ENCODE assay signal across 8 cellular contexts in genomic region chr3:111859974-111860859, GRCh38. TPM values are rescaled to one million over a fixed set of nuclear protein-coding genes. Genes with fewer than 3 reads are reported as not detected.
DNase-seq lines count a peak whose midpoint lies in the region; ATAC-seq and TF ChIP-seq lines count a peak whose summit lies in the region.

No MANE protein-coding gene starts in this region.

- no peaks in the 10 kb centered on the region for H3K9me2 ChIP-seq in OCI-LY7 (ENCODE audit: insufficient read depth, low read length)

- POLR2A ChIA-PET in OCI-LY7 (lab: Charles Lee) = interaction anchor here (0.6 to 1.5 kb wide), 6 partner anchors 9 to 183 kb away, joined by 3 to 5 read pairs (median 3); no protein-coding TSS in a partner anchor

- peaks cover 5% of the 10 kb centered on the region for H3K4me1 ChIP-seq in OCI-LY7 (ENCODE audit: insufficient read depth, low read length, poor library complexity, severe bottlenecking)

- H3K9me3 Mint-ChIP-seq in naive B cell = no peaks in the 10 kb centered on the region
- no peaks in the 10 kb centered on the region for H3K9me3 Mint-ChIP-seq in stimulated activated naive CD8-positive, alpha-beta T cell treated with anti-CD3 and anti-CD28 coated beads, Interleukin-15, Interleukin-2, amounts not matched to agents 100 ng/mL and 50 ng/mL, for 24 hours

- no peaks in the 10 kb centered on the region for H3K36me3 Mint-ChIP-seq in naive B cell
- H3K36me3 Mint-ChIP-seq in stimulated activated naive CD8-positive, alpha-beta T cell treated with anti-CD3 and anti-CD28 coated beads, Interleukin-15, Interleukin-2, amounts not matched to agents 100 ng/mL and 50 ng/mL, for 24 hours (ENCODE audit: low read depth) = no peaks in the 10 kb centered on the region

- H3K79me2 ChIP-seq in OCI-LY7 (ENCODE audit: insufficient read depth, low read depth, low read length) = no peaks in the 10 kb centered on the region

- no peaks in the 10 kb centered on the region for H3K9me3 ChIP-seq in OCI-LY7 (ENCODE audit: low read length)

- BruUV-seq in OCI-LY7 (replicated peaks; lab: Mats Ljungman, UMichigan) = no TSS peak

- H3K4me3 Mint-ChIP-seq in naive B cell = peak overlapping the region; percentile 97 to 99 (median 98)
- peak overlapping the region; percentile 90 for H3K4me3 Mint-ChIP-seq in stimulated activated naive CD8-positive, alpha-beta T cell treated with anti-CD3 and anti-CD28 coated beads, Interleukin-15, Interleukin-2, amounts not matched to agents 100 ng/mL and 50 ng/mL, for 24 hours

- H3K27me3 Mint-ChIP-seq in naive B cell = peaks cover 0 to 14% (median 7%) of the 10 kb centered on the region in 3 donors
- H3K27me3 Mint-ChIP-seq in stimulated activated naive CD8-positive, alpha-beta T cell treated with anti-CD3 and anti-CD28 coated beads, Interleukin-15, Interleukin-2, amounts not matched to agents 100 ng/mL and 50 ng/mL, for 24 hours = peaks cover 39% of the 10 kb centered on the region

- no peak overlapping the region for H3K27ac ChIP-seq in OCI-LY7 (ENCODE audit: low read depth, low read length, poor library complexity, severe bottlenecking)

- peak; percentile 71 for TF ChIP-seq CTCF in OCI-LY7 (conservative IDR thresholded peaks at IDR 0.05; ENCODE audit: low read length)

- peak overlapping the region; percentile 85 for H3K4me2 ChIP-seq in OCI-LY7 (ENCODE audit: low read length)

- intact Hi-C loops in OCI-LY7 (cut with micrococcal nuclease; ENCODE audit: unreplicated experiment) = loop anchor here (1.0 to 5.0 kb wide), 3 partner anchors 143 to 191 kb away; no protein-coding TSS in a partner anchor

- peak overlapping the region; percentile 93 to 98 (median 95) for H3K27ac Mint-ChIP-seq in naive B cell
- peak overlapping the region; percentile 69 for H3K27ac Mint-ChIP-seq in stimulated activated naive CD8-positive, alpha-beta T cell treated with anti-CD3 and anti-CD28 coated beads, Interleukin-15, Interleukin-2, amounts not matched to agents 100 ng/mL and 50 ng/mL, for 24 hours

- ATAC-seq in GM21390 (IDR thresholded peaks at IDR 0.05; ENCODE audit: unreplicated experiment) (peak; percentile 95), naive B cell (ENCODE audit: low read depth in 2 of 2) (peak; percentile 64 to 65)

- no peaks in the 10 kb centered on the region for H3K36me3 ChIP-seq in OCI-LY7 (ENCODE audit: insufficient read depth, low read length)

- H2AFZ ChIP-seq in OCI-LY7 (ENCODE audit: low read length) = peak overlapping the region; percentile 77

- CTCF ChIA-PET in OCI-LY7 (lab: Charles Lee; ENCODE audit: unreplicated experiment) = interaction anchor here (1.1 kb wide), 1 partner anchor 270 kb away, joined by 4 read pairs; no protein-coding TSS in a partner anchor

- H4K20me1 ChIP-seq in OCI-LY7 (ENCODE audit: insufficient read depth, low read length) = no peaks in the 10 kb centered on the region

- peak; percentile 93 for DNase-seq in DMS 273 (lab: John Stamatoyannopoulos, UW; ENCODE audit: unreplicated experiment)
- peak; percentile 82 for DNase-seq in HS-5 (ENCODE audit: low read depth)
- DNase-seq in OCI-LY7 (ENCODE audit: low spot score) = peak; percentile 85
- DNase-seq in activated T-cell treated with anti-CD3 and anti-CD28 coated beads, Interleukin-2, amount 50 U/mL, for 48 hours = peak; percentile 63 to 66
- DNase-seq in fibroblast of gingiva (ENCODE audit: low read depth) = peak; percentile 83
- peak; percentile 75 for DNase-seq in naive B cell

- peak overlapping the region; percentile 67 for H3K4me3 ChIP-seq in OCI-LY7 (ENCODE audit: low read depth, low read length, poor library complexity, severe bottlenecking)

- peaks cover 10 to 26% (median 23%) of the 10 kb centered on the region in 3 donors for H3K4me1 Mint-ChIP-seq in naive B cell
- H3K4me1 Mint-ChIP-seq in stimulated activated naive CD8-positive, alpha-beta T cell treated with anti-CD3 and anti-CD28 coated beads, Interleukin-15, Interleukin-2, amounts not matched to agents 100 ng/mL and 50 ng/mL, for 24 hours (ENCODE audit: low read depth) = peaks cover 12% of the 10 kb centered on the region

RNA-seq across cellular contexts. Expression of gene PHLDB2, which starts 1.2 kb away (rescaled TPM):
- 1.5 and 2.1 TPM in 2 replicates for total RNA-seq in OCI-LY7 (2014; rRNA removed; shearing (Covaris generic))
- total RNA-seq in OCI-LY7 (2022) = 0.61 and 1.8 TPM in 2 replicates
- polyA plus RNA-seq in naive B cell (ENCODE audit: low read depth in 6 of 6) = 1 to 10 TPM; 2.1 to 6.7 (median 4.5) TPM
